In the genomic region with DNA sequence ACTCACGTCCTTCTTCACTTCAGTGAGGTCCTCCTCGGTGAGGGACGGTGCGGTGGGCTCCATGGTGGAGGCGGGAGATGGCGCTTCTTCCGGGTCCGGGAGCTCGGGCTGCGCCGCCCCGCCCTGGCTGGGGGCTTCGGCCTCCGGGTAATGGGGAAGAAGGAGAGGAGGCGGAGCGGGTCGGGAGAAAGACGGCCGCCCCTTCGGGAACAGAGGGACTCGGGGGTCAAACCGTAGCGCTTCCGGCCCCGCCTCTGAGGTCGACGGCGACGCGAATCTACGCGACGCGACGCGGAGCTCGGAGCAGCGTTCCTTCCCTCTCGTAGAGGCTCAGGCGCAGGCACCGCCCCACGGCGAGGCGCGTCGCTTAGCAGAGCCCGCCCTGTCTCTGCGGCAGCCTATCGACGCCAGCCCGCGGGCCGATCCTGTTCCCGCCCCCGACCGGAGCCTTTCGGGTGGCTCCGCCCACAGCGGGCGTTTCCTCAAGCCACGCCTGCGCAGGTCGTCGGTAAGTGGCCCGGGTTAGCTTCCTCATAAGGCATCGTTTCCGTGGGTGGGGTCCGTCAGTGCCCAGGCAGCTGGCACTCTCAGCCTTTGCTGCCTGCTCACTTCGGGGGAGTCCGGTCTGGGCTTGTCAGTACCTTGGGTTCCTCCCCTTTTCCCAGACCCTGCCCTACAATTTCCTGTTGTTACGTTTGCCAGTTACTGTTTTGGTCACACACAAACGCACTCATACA, we compare ENCODE assay signal across 1 cellular context.
A peak's percentile ranks its signal among the peaks of the same experiment; 100 is the strongest.
TF ChIP-seq lines count a peak whose summit lies in the region.

A gene (minus strand): TSS at position 343 of the 737 bp plus-strand sequence. CDS start 280 bp downstream, at position 63.

TF ChIP-seq in K562, 482 proteins besides CTCF, POLR2A, EP300 and RAD21 (continued from another document):
- TF ChIP-seq, protein P1, sequence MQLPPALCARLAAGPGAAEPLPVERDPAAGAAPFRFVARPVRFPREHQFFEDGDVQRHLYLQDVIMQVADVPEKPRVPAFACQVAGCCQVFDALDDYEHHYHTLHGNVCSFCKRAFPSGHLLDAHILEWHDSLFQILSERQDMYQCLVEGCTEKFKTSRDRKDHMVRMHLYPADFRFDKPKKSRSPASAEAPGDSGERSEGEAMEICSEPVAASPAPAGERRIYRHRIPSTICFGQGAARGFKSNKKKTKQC (CRISPR knock-in tag; IDR thresholded peaks at IDR 0.05), result peak; percentile 69
- TF ChIP-seq, protein P2, sequence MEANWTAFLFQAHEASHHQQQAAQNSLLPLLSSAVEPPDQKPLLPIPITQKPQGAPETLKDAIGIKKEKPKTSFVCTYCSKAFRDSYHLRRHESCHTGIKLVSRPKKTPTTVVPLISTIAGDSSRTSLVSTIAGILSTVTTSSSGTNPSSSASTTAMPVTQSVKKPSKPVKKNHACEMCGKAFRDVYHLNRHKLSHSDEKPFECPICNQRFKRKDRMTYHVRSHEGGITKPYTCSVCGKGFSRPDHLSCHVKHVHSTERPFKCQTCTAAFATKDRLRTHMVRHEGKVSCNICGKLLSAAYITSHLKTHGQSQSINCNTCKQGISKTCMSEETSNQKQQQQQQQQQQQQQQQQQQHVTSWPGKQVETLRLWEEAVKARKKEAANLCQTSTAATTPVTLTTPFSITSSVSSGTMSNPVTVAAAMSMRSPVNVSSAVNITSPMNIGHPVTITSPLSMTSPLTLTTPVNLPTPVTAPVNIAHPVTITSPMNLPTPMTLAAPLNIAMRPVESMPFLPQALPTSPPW (CRISPR knock-in tag; IDR thresholded peaks at IDR 0.05), result peak; percentile 84
- TF ChIP-seq PHF8 (IDR thresholded peaks at IDR 0.05; ENCODE audit: borderline replicate concordance, low read length), result peak; percentile 90; the same call in 1 of the 2 replicates
- TF ChIP-seq POU5F1 (IDR thresholded peaks at IDR 0.05; ENCODE audit: borderline replicate concordance, low read depth, low read length, partially characterized antibody), result no peak
- TF ChIP-seq ZFX (CRISPR knock-in tag; IDR thresholded peaks at IDR 0.05), result peak; percentile 68
- TF ChIP-seq, protein P3, sequence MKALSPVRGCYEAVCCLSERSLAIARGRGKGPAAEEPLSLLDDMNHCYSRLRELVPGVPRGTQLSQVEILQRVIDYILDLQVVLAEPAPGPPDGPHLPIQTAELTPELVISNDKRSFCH (CRISPR knock-in tag; IDR thresholded peaks at IDR 0.05), result no peak
- TF ChIP-seq, protein P3 (tag; IDR thresholded peaks at IDR 0.05), result no peak
- TF ChIP-seq ZNF507 (tag; conservative IDR thresholded peaks at IDR 0.05), result no peak
- TF ChIP-seq KAT7 (CRISPR knock-in tag; IDR thresholded peaks at IDR 0.05; ENCODE audit: borderline replicate concordance), result peak; percentile 88; the same call in 1 of the 2 replicates
- TF ChIP-seq, protein P4, sequence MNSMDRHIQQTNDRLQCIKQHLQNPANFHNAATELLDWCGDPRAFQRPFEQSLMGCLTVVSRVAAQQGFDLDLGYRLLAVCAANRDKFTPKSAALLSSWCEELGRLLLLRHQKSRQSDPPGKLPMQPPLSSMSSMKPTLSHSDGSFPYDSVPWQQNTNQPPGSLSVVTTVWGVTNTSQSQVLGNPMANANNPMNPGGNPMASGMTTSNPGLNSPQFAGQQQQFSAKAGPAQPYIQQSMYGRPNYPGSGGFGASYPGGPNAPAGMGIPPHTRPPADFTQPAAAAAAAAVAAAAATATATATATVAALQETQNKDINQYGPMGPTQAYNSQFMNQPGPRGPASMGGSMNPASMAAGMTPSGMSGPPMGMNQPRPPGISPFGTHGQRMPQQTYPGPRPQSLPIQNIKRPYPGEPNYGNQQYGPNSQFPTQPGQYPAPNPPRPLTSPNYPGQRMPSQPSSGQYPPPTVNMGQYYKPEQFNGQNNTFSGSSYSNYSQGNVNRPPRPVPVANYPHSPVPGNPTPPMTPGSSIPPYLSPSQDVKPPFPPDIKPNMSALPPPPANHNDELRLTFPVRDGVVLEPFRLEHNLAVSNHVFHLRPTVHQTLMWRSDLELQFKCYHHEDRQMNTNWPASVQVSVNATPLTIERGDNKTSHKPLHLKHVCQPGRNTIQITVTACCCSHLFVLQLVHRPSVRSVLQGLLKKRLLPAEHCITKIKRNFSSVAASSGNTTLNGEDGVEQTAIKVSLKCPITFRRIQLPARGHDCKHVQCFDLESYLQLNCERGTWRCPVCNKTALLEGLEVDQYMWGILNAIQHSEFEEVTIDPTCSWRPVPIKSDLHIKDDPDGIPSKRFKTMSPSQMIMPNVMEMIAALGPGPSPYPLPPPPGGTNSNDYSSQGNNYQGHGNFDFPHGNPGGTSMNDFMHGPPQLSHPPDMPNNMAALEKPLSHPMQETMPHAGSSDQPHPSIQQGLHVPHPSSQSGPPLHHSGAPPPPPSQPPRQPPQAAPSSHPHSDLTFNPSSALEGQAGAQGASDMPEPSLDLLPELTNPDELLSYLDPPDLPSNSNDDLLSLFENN (IDR thresholded peaks at IDR 0.05; ENCODE audit: low read depth in 2 of 2, low read length in 2 of 2), result 0 out of 4 replicates have a peak, but pooled peaks of 1 of the 2 experiments have one; percentile 35
- TF ChIP-seq, protein P5, sequence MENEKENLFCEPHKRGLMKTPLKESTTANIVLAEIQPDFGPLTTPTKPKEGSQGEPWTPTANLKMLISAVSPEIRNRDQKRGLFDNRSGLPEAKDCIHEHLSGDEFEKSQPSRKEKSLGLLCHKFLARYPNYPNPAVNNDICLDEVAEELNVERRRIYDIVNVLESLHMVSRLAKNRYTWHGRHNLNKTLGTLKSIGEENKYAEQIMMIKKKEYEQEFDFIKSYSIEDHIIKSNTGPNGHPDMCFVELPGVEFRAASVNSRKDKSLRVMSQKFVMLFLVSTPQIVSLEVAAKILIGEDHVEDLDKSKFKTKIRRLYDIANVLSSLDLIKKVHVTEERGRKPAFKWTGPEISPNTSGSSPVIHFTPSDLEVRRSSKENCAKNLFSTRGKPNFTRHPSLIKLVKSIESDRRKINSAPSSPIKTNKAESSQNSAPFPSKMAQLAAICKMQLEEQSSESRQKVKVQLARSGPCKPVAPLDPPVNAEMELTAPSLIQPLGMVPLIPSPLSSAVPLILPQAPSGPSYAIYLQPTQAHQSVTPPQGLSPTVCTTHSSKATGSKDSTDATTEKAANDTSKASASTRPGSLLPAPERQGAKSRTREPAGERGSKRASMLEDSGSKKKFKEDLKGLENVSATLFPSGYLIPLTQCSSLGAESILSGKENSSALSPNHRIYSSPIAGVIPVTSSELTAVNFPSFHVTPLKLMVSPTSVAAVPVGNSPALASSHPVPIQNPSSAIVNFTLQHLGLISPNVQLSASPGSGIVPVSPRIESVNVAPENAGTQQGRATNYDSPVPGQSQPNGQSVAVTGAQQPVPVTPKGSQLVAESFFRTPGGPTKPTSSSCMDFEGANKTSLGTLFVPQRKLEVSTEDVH (IDR thresholded peaks at IDR 0.05; ENCODE audit: low read depth, partially characterized antibody), result peak; percentile 83
- TF ChIP-seq HCFC1 (IDR thresholded peaks at IDR 0.05; ENCODE audit: low read depth, low read length), result peak; percentile 77
- TF ChIP-seq, protein P6, sequence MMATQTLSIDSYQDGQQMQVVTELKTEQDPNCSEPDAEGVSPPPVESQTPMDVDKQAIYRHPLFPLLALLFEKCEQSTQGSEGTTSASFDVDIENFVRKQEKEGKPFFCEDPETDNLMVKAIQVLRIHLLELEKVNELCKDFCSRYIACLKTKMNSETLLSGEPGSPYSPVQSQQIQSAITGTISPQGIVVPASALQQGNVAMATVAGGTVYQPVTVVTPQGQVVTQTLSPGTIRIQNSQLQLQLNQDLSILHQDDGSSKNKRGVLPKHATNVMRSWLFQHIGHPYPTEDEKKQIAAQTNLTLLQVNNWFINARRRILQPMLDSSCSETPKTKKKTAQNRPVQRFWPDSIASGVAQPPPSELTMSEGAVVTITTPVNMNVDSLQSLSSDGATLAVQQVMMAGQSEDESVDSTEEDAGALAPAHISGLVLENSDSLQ (IDR thresholded peaks at IDR 0.05), result 0 out of 2 replicates have a peak, but pooled peaks have one; percentile 11
- TF ChIP-seq SLC30A9 (CRISPR knock-in tag; IDR thresholded peaks at IDR 0.05), result no peak
- no peak for TF ChIP-seq DMBX1 (CRISPR knock-in tag; IDR thresholded peaks at IDR 0.05; ENCODE audit: borderline replicate concordance)
- TF ChIP-seq TEAD1 (CRISPR knock-in tag; IDR thresholded peaks at IDR 0.05), result peak in 1 of 2 experiments; percentile 32; a peak in 1 of 4 replicates
- TF ChIP-seq, protein P7, sequence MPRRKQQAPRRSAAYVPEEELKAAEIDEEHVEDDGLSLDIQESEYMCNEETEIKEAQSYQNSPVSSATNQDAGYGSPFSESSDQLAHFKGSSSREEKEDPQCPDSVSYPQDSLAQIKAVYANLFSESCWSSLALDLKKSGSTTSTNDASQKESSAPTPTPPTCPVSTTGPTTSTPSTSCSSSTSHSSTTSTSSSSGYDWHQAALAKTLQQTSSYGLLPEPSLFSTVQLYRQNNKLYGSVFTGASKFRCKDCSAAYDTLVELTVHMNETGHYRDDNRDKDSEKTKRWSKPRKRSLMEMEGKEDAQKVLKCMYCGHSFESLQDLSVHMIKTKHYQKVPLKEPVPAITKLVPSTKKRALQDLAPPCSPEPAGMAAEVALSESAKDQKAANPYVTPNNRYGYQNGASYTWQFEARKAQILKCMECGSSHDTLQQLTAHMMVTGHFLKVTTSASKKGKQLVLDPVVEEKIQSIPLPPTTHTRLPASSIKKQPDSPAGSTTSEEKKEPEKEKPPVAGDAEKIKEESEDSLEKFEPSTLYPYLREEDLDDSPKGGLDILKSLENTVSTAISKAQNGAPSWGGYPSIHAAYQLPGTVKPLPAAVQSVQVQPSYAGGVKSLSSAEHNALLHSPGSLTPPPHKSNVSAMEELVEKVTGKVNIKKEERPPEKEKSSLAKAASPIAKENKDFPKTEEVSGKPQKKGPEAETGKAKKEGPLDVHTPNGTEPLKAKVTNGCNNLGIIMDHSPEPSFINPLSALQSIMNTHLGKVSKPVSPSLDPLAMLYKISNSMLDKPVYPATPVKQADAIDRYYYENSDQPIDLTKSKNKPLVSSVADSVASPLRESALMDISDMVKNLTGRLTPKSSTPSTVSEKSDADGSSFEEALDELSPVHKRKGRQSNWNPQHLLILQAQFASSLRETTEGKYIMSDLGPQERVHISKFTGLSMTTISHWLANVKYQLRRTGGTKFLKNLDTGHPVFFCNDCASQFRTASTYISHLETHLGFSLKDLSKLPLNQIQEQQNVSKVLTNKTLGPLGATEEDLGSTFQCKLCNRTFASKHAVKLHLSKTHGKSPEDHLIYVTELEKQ (CRISPR knock-in tag; IDR thresholded peaks at IDR 0.05), result no peak
- TF ChIP-seq ZBTB8A (IDR thresholded peaks at IDR 0.05; ENCODE audit: partially characterized antibody), result no peak
- no peak for TF ChIP-seq ZNF695 (CRISPR knock-in tag; IDR thresholded peaks at IDR 0.05)
- no peak for TF ChIP-seq MTA2 (IDR thresholded peaks at IDR 0.05; ENCODE audit: low read depth)
- peak; percentile 23 to 73; a peak in 2 of 4 replicates for TF ChIP-seq SIN3A (IDR thresholded peaks at IDR 0.05; ENCODE audit: borderline replicate concordance in 2 of 2, control insufficient read depth in 1 of 2, low read depth in 2 of 2, low read length in 2 of 2)
- TF ChIP-seq, protein P8, sequence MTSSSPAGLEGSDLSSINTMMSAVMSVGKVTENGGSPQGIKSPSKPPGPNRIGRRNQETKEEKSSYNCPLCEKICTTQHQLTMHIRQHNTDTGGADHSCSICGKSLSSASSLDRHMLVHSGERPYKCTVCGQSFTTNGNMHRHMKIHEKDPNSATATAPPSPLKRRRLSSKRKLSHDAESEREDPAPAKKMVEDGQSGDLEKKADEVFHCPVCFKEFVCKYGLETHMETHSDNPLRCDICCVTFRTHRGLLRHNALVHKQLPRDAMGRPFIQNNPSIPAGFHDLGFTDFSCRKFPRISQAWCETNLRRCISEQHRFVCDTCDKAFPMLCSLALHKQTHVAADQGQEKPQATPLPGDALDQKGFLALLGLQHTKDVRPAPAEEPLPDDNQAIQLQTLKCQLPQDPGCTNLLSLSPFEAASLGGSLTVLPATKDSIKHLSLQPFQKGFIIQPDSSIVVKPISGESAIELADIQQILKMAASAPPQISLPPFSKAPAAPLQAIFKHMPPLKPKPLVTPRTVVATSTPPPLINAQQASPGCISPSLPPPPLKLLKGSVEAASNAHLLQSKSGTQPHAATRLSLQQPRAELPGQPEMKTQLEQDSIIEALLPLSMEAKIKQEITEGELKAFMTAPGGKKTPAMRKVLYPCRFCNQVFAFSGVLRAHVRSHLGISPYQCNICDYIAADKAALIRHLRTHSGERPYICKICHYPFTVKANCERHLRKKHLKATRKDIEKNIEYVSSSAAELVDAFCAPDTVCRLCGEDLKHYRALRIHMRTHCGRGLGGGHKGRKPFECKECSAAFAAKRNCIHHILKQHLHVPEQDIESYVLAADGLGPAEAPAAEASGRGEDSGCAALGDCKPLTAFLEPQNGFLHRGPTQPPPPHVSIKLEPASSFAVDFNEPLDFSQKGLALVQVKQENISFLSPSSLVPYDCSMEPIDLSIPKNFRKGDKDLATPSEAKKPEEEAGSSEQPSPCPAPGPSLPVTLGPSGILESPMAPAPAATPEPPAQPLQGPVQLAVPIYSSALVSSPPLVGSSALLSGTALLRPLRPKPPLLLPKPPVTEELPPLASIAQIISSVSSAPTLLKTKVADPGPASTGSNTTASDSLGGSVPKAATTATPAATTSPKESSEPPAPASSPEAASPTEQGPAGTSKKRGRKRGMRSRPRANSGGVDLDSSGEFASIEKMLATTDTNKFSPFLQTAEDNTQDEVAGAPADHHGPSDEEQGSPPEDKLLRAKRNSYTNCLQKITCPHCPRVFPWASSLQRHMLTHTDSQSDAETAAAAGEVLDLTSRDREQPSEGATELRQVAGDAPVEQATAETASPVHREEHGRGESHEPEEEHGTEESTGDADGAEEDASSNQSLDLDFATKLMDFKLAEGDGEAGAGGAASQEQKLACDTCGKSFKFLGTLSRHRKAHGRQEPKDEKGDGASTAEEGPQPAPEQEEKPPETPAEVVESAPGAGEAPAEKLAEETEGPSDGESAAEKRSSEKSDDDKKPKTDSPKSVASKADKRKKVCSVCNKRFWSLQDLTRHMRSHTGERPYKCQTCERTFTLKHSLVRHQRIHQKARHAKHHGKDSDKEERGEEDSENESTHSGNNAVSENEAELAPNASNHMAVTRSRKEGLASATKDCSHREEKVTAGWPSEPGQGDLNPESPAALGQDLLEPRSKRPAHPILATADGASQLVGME (CRISPR knock-in tag; IDR thresholded peaks at IDR 0.05), result no peak
- TF ChIP-seq ETS2 (tag; IDR thresholded peaks at IDR 0.05; ENCODE audit: borderline replicate concordance, poor library complexity, severe bottlenecking), result no peak
- TF ChIP-seq POLR2AphosphoS2 (IDR thresholded peaks at IDR 0.05; ENCODE audit: low read length), result no peak
- TF ChIP-seq FUS (optimal IDR thresholded peaks at IDR 0.05; ENCODE audit: low read depth, low read length), result no peak
- peak; percentile 55; the same call in 1 of the 2 replicates for TF ChIP-seq CC2D1A (IDR thresholded peaks at IDR 0.05)
- no peak for TF ChIP-seq CEBPB (tag; IDR thresholded peaks at IDR 0.05)
- TF ChIP-seq, protein P9, sequence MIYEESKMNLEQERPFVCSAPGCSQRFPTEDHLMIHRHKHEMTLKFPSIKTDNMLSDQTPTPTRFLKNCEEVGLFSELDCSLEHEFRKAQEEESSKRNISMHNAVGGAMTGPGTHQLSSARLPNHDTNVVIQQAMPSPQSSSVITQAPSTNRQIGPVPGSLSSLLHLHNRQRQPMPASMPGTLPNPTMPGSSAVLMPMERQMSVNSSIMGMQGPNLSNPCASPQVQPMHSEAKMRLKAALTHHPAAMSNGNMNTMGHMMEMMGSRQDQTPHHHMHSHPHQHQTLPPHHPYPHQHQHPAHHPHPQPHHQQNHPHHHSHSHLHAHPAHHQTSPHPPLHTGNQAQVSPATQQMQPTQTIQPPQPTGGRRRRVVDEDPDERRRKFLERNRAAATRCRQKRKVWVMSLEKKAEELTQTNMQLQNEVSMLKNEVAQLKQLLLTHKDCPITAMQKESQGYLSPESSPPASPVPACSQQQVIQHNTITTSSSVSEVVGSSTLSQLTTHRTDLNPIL (CRISPR knock-in tag; IDR thresholded peaks at IDR 0.05), result no peak
- no peak for TF ChIP-seq SAP30 (IDR thresholded peaks at IDR 0.05; ENCODE audit: borderline replicate concordance, insufficient read depth, low read depth, low read length, poor library complexity, severe bottlenecking)
